Comparison of ENCODE assay signal across 9 cellular contexts in the genomic region with DNA sequence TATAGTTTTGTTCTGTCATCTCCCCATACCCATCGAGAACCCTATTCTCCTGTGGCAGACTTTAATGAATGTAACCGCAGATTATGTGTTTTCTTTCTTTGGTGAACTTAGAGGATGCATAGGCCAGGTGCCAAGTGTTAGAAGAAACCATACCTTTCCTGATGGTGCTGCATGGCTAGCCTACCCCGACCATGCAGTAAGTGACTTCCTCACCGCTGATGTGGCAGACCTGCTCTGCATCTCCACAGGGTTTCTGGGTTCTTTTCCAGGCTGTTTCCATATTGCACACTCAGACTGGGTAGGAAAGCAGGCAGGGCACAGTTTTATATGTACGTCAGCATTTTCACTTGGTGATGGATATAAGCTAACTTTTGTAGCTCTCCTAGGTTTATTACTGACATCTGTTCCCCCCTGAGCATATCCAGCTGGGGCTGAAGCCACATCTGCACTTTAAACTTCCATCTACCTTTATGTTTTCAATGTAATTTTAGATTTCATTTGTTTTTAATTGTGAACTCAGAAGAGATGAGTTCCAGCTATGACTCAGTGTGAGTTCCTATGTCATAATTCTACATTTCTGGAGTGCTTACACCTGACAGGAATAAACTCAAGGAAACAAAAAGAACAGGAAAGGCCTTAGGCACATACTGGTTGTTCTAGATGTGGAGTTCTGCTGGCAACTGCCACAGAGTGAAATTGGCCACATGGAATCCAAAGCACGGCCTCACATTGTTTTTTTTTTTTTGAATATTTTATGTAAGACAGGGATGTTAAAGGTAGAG. TPM values are rescaled to one million over a fixed set of nuclear protein-coding genes. Genes with fewer than 3 reads are reported as not detected.
DNase-seq lines count a peak whose midpoint lies in the region; ATAC-seq and TF ChIP-seq lines count a peak whose summit lies in the region.
"Had no signal": no experiment of that assay in that cellular context is flagged by ENCODE, and none has a peak within 500 bp of the region (broad histone marks: within the 10 kb centered on the region; RNA-seq: fewer than 3 reads in every experiment).

No MANE protein-coding gene starts in this region.

- no peaks in the 10 kb centered on the region for H3K9me3 ChIP-seq in thoracic aorta

- DNase-seq in NCI-H69 (lab: John Stamatoyannopoulos, UW): peak; percentile 34
- DNase-seq in fibroblast of the aortic adventitia (ENCODE audit: low read depth): peak; percentile 53
- no peak for DNase-seq in thoracic aorta (ENCODE audit: low spot score)
- DNase-seq in NCI-H748 treated with DMSO at 0.1 percent for 48 hours (lab: John Stamatoyannopoulos, UW): no peak
- DNase-seq in CD1c-positive myeloid dendritic cell (ENCODE audit: extremely low spot score): no peak
- no peak for DNase-seq in AG08395 (ENCODE audit: low spot score)
- DNase-seq: activated CD8-positive, alpha-beta memory T cell treated with anti-CD3 and anti-CD28 coated beads, Interleukin-2, amount 10 ng/mL, durations not matched to agents 7 days and 5 days had no signal

- peaks cover 56 to 90% of the 10 kb centered on the region in 2 donors for H3K4me1 ChIP-seq in thoracic aorta (ENCODE audit: control insufficient read depth in 1 of 2, low read depth in 2 of 2)

- H3K36me3 ChIP-seq in thoracic aorta: no peaks in the 10 kb centered on the region

- peak overlapping the region; percentile 4 to 65 for H3K27ac ChIP-seq in thoracic aorta

- H3K27me3 ChIP-seq in thoracic aorta (replicated peaks; ENCODE audit: insufficient read depth): no peaks in the 10 kb centered on the region

- ATAC-seq in GM21381 (IDR thresholded peaks at IDR 0.05; ENCODE audit: unreplicated experiment): peak; percentile 45
- ATAC-seq in thoracic aorta (ENCODE audit: insufficient number of reproducible peaks, low FRiP score, low read depth): no peak
- no peak for ATAC-seq in GM19395 (IDR thresholded peaks at IDR 0.05; ENCODE audit: unreplicated experiment)
- ATAC-seq: activated CD8-positive, alpha-beta memory T cell treated with anti-CD3 and anti-CD28 coated beads, Interleukin-2, amount 10 ng/mL, durations not matched to agents 7 days and 5 days had no signal

- no peak for TF ChIP-seq CTCF in fibroblast of the aortic adventitia (IDR thresholded peaks at IDR 0.05; ENCODE audit: insufficient read depth, low read length)
- no peak for TF ChIP-seq CTCF in thoracic aorta (IDR thresholded peaks at IDR 0.05)

- H3K4me3 ChIP-seq in fibroblast of the aortic adventitia (ENCODE audit: low read depth, low read length) (no peak overlapping the region), thoracic aorta (peak overlapping the region; percentile 15)

RNA-seq across cellular contexts. Expression of gene LRCH1, which starts 42.4 kb away (rescaled TPM):
- total RNA-seq in fibroblast of the aortic adventitia (ENCODE audit: low replicate concordance): 8.2 and 9.5 TPM in 2 replicates
- total RNA-seq in thoracic aorta: 10 to 100 TPM; 29.4 to 38.9 TPM

Comparison
In these comparisons a context has a peak if more than half of its experiments do, and no peak if none do; other contexts are left out.
1. DNase-seq: peak in NCI-H69 (single experiment) and fibroblast of the aortic adventitia (single experiment); none in thoracic aorta (single experiment), NCI-H748 treated with DMSO at 0.1 percent for 48 hours (single experiment), CD1c-positive myeloid dendritic cell (single experiment) and AG08395 (single experiment).